8 cellular contexts compared by ENCODE assay signal in the genomic region with DNA sequence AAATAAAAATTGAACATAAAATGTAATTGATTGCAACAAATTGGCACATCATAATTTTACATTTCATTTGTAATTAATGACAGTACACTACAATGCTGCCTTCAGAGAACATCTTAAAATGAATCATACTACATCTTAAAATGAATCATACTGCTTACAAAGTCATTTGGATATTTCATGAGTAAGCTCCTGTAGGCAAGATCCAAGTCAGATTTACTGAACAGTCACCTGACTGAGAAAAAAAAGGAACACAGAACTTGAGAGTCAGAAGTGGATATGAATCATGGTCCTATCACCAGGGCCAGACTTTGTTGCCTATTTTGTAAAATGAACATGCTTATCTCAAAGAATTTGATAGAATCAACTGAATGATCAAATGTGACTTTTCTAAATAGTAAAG. TPM values are rescaled to one million over a fixed set of nuclear protein-coding genes. Genes with fewer than 3 reads are reported as not detected.
DNase-seq lines count a peak whose midpoint lies in the region; ATAC-seq and TF ChIP-seq lines count a peak whose summit lies in the region.

No MANE protein-coding gene starts in this region.

- no peaks in the 10 kb centered on the region for H3K27me3 ChIP-seq in adipocyte (replicated peaks; ENCODE audit: control insufficient read depth, insufficient read depth, low read length)
- no peaks in the 10 kb centered on the region for H3K27me3 ChIP-seq in osteoblast (ENCODE audit: insufficient read depth, low read length)

- peaks cover 26% of the 10 kb centered on the region for H3K4me1 ChIP-seq in adipocyte (ENCODE audit: control insufficient read depth, insufficient read depth, low read length)
- peaks cover 26% of the 10 kb centered on the region for H3K4me1 ChIP-seq in osteoblast (ENCODE audit: insufficient read depth, low read length)

- no peak overlapping the region for H3K4me2 ChIP-seq in osteoblast (ENCODE audit: insufficient read depth, low read length)

- H3K9me3 Mint-ChIP-seq in activated T-cell treated with anti-CD3 and anti-CD28 coated beads, Interleukin-2, amount 50 U/mL, for 4 hours = no peaks in the 10 kb centered on the region

- H3K36me3 ChIP-seq in adipocyte (ENCODE audit: control insufficient read depth, insufficient read depth, low read length, severe bottlenecking) (peaks cover 16% of the 10 kb centered on the region), osteoblast (ENCODE audit: insufficient read depth, low read length) (peaks cover 3% of the 10 kb centered on the region)

- no peak overlapping the region for H2AFZ ChIP-seq in osteoblast (ENCODE audit: low read length)

- no peak for DNase-seq in activated T-cell treated with anti-CD3 and anti-CD28 coated beads, Interleukin-2, amount 50 U/mL, for 4 hours
- DNase-seq in activated T-cell treated with anti-CD3 and anti-CD28 coated beads, Interleukin-2, amount 50 U/mL, for 1 hour = no peak
- DNase-seq in adipocyte (ENCODE audit: low read depth) (peak; percentile 84), osteoblast (ENCODE audit: insufficient read length, low spot score, missing footprints) (peak; percentile 88), posterior cingulate gyrus (no peak)
- DNase-seq in stimulated activated CD4-positive, alpha-beta T cell treated with anti-CD3 and anti-CD28 coated beads, Interleukin-1b, Interleukin-23, amount 100 ng/mL, for 48 hours = no peak

- peak; percentile 97 to 98 for ATAC-seq in activated T-cell treated with anti-CD3 and anti-CD28 coated beads, Interleukin-2, amount 50 U/mL, for 4 hours
- ATAC-seq in HG03280 (IDR thresholded peaks at IDR 0.05; ENCODE audit: unreplicated experiment) (peak; percentile 60), GM18909 (IDR thresholded peaks at IDR 0.05; ENCODE audit: poor library complexity, unreplicated experiment) (no peak)

- peaks cover 15% of the 10 kb centered on the region for H3K79me2 ChIP-seq in osteoblast (ENCODE audit: insufficient read depth, low read length)

- H4K20me1 ChIP-seq in osteoblast (ENCODE audit: insufficient read depth, low read length) = peaks cover 8% of the 10 kb centered on the region

- intact Hi-C loops in posterior cingulate gyrus (cut with DNase I) = no loop called here

- H3K4me3 Mint-ChIP-seq in activated T-cell treated with anti-CD3 and anti-CD28 coated beads, Interleukin-2, amount 50 U/mL, for 4 hours = no peak overlapping the region

- no peak overlapping the region for H3K9ac ChIP-seq in adipocyte (ENCODE audit: low read length)

- TF ChIP-seq CTCF in osteoblast (IDR thresholded peaks at IDR 0.05; ENCODE audit: extremely low read depth, low read depth, low read length) = no peak

- H3K27me3 Mint-ChIP-seq in activated T-cell treated with anti-CD3 and anti-CD28 coated beads, Interleukin-2, amount 50 U/mL, for 4 hours (ENCODE audit: low read depth) = no peaks in the 10 kb centered on the region

- peaks cover 30% of the 10 kb centered on the region for H3K36me3 Mint-ChIP-seq in activated T-cell treated with anti-CD3 and anti-CD28 coated beads, Interleukin-2, amount 50 U/mL, for 4 hours (ENCODE audit: insufficient read depth)

- peak overlapping the region; percentile 57 for H3K27ac ChIP-seq in osteoblast (ENCODE audit: low read depth, low read length)

- H3K4me3 ChIP-seq in adipocyte (ENCODE audit: low read length) = no peak overlapping the region
- H3K4me3 ChIP-seq in osteoblast (ENCODE audit: insufficient read depth, low read length) = no peak overlapping the region

- H3K9me3 ChIP-seq in adipocyte (ENCODE audit: control insufficient read depth, low read length) = no peaks in the 10 kb centered on the region
- no peaks in the 10 kb centered on the region for H3K9me3 ChIP-seq in osteoblast (ENCODE audit: low read depth, low read length)

- peaks cover 27% of the 10 kb centered on the region for H3K4me1 Mint-ChIP-seq in activated T-cell treated with anti-CD3 and anti-CD28 coated beads, Interleukin-2, amount 50 U/mL, for 4 hours (ENCODE audit: low read depth)

RNA-seq across cellular contexts. Expression of a gene that starts 32.7 kb away (rescaled TPM):
- under 1 TPM; 0.37 to 0.83 (median 0.60) TPM for total RNA-seq in activated T-cell treated with anti-CD3 and anti-CD28 coated beads, Interleukin-2, amount 50 U/mL, for 4 hours
- total RNA-seq in osteoblast = 22.1 and 27.7 TPM in 2 replicates

RNA-seq across cellular contexts. Expression of a gene that starts 59.7 kb away (rescaled TPM):
- 10 to 100 TPM; 38.5 to 40.3 (median 38.9) TPM for total RNA-seq in activated T-cell treated with anti-CD3 and anti-CD28 coated beads, Interleukin-2, amount 50 U/mL, for 4 hours
- 38.0 and 46.9 TPM in 2 replicates for total RNA-seq in osteoblast

Comparison
In these comparisons a context has a peak if more than half of its experiments do, and no peak if none do; other contexts are left out.
1. DNase-seq: peak in adipocyte (single experiment) and osteoblast (single experiment); none in activated T-cell treated with anti-CD3 and anti-CD28 coated beads, Interleukin-2, amount 50 U/mL, for 4 hours (single experiment), activated T-cell treated with anti-CD3 and anti-CD28 coated beads, Interleukin-2, amount 50 U/mL, for 1 hour (single experiment), posterior cingulate gyrus (0 of 10) and stimulated activated CD4-positive, alpha-beta T cell treated with anti-CD3 and anti-CD28 coated beads, Interleukin-1b, Interleukin-23, amount 100 ng/mL, for 48 hours (single experiment).
2. RNA of a gene that starts 32.7 kb away (total RNA-seq): 22.1 to 27.7 TPM in osteoblast; 0.37 to 0.83 TPM in activated T-cell treated with anti-CD3 and anti-CD28 coated beads, Interleukin-2, amount 50 U/mL, for 4 hours; every median in the first group is over 10 times any median in the second.